In genomic region chr10:16853201-16853600, GRCh38 we compare ENCODE assay signal across 9 cellular contexts. TPM values are rescaled to one million over a fixed set of nuclear protein-coding genes. Genes with fewer than 3 reads are reported as not detected.
DNase-seq lines count a peak whose midpoint lies in the region; ATAC-seq and TF ChIP-seq lines count a peak whose summit lies in the region.
"Had no signal": no experiment of that assay in that cellular context is flagged by ENCODE, and none has a peak within 500 bp of the region (broad histone marks: within the 10 kb centered on the region; RNA-seq: fewer than 3 reads in every experiment).

No MANE protein-coding gene starts in this region.

- H3K9me3 ChIP-seq in WERI-Rb-1 (ENCODE audit: severe bottlenecking) = no peaks in the 10 kb centered on the region

- H3K36me3 ChIP-seq in WERI-Rb-1 = no peaks in the 10 kb centered on the region

- no peaks in the 10 kb centered on the region for H3K27me3 ChIP-seq in WERI-Rb-1 (ENCODE audit: insufficient read depth, low read depth, severe bottlenecking)

- H3K27ac ChIP-seq in C4-2B (no peak overlapping the region), WERI-Rb-1 (no peak overlapping the region)

- H3K4me3 ChIP-seq in WERI-Rb-1 (ENCODE audit: low read depth, low read length) = no peak overlapping the region
- H3K4me3 ChIP-seq: lung had no signal

- DNase-seq in HT1080 (ENCODE audit: low read depth) (peak; percentile 52), WERI-Rb-1 (no peak), kidney glomerular epithelial cell (lab: John Stamatoyannopoulos, UW) (peak; percentile 63), NCI-H526 treated with DMSO at 0.1 percent for 48 hours (lab: John Stamatoyannopoulos, UW) (no peak), cerebellum (ENCODE audit: low spot score) (no peak), left colon (no peak)

- intact Hi-C loops in left colon (cut with DNase I, micrococcal nuclease) = no loop called here

- no peak for ATAC-seq in HG02623 (IDR thresholded peaks at IDR 0.05; ENCODE audit: unreplicated experiment)
- ATAC-seq in left colon = no peak

- peak; percentile 33 for TF ChIP-seq CTCF in C4-2B (conservative IDR thresholded peaks at IDR 0.05)
- TF ChIP-seq CTCF in WERI-Rb-1 (IDR thresholded peaks at IDR 0.05; ENCODE audit: low read depth, low read length) = peak; percentile 22; the same call in 1 of the 2 replicates

RNA-seq across cellular contexts. Expression of gene RSU1, which starts 36.0 kb away (rescaled TPM):
- total RNA-seq in HT1080 (2014; rRNA removed; shearing (Covaris generic)) = 42.5 and 69.9 TPM in 2 replicates
- 47.3 and 52.1 TPM in 2 replicates for polyA plus RNA-seq in HT1080 (2015; cell fraction: cytosol; rRNA removed)
- 55.1 and 56.4 TPM in 2 replicates for polyA plus RNA-seq in HT1080 (2015; cell fraction: nucleus; rRNA removed)
- 21.1 TPM for total RNA-seq in cerebellum
- 10 to 100 TPM; 79.7 to 87.5 TPM for total RNA-seq in left colon

Comparison
In these comparisons a context has a peak if more than half of its experiments do, and no peak if none do; other contexts are left out.
1. DNase-seq: peak in HT1080 (single experiment) and kidney glomerular epithelial cell (single experiment); none in WERI-Rb-1 (single experiment), NCI-H526 treated with DMSO at 0.1 percent for 48 hours (single experiment), cerebellum (single experiment) and left colon (0 of 2).